8 cellular contexts compared by ENCODE assay signal in the genomic region with DNA sequence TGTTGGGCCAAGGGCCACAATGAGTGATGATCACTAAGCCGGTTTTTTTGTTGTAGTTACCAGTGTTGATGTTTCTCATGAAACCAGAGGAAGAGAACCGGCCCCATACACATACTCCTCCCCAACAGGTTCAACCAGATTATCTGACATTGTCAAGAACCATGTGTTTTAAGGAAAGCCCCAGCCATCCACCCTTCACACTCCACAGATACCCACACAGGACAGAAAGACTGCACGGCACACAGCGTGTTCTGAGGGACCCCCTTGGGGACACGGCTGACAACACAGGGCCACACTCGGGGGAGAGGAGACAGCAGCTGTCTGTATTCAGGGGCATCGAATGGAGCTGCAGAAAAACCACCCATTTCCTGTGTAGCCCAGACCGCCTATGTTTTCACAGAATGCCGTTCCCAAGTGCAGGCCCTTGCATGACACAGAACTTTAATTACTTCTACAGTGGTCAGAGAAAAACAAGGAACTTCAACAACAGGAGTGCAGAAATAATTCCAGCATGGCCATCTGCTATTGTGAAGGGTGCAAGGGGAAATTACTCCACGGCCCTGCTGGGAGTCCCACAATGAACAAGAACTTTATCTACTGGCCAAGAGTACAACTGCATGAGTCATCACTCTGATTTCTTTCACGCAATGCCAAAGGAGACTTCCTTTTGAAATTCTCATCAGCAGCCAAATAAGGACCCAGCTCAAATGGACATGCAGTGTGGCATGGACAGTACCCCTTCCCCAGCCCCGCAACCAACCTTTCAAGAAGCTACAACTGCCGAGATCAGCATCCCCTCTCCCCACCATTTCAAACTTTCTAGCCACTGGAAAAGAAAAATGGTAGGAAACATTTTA. TPM values are rescaled to one million over a fixed set of nuclear protein-coding genes. Genes with fewer than 3 reads are reported as not detected.
DNase-seq lines count a peak whose midpoint lies in the region; ATAC-seq and TF ChIP-seq lines count a peak whose summit lies in the region.

No MANE protein-coding gene starts in this region.

- H3K9ac ChIP-seq in GM23248 (peak overlapping the region; percentile 100), muscle layer of colon (ENCODE audit: low read length) (peak overlapping the region; percentile 100)

- H4K20me1 ChIP-seq in GM23248 (ENCODE audit: insufficient read depth), result 0 out of 2 replicates have a peak, but pooled peaks cover 3% of the 10 kb centered on the region

- peaks cover 53% of the 10 kb centered on the region for H3K4me1 ChIP-seq in CD4-positive, CD25-positive, alpha-beta regulatory T cell (ENCODE audit: control insufficient read depth, insufficient read depth, low read length, poor library complexity, severe bottlenecking)
- peaks cover 28% of the 10 kb centered on the region for H3K4me1 ChIP-seq in GM23248 (ENCODE audit: insufficient read depth)
- peaks cover 42% of the 10 kb centered on the region for H3K4me1 ChIP-seq in muscle layer of colon (ENCODE audit: insufficient read depth, low read length)
- H3K4me1 ChIP-seq in transverse colon, result peaks cover 5 to 54% (median 52%) of the 10 kb centered on the region in 4 donors

- TF ChIP-seq CTCF in fibroblast of mammary gland (conservative IDR thresholded peaks at IDR 0.05; ENCODE audit: control insufficient read depth, insufficient read depth, low read depth, low read length) (no peak), transverse colon (IDR thresholded peaks at IDR 0.05) (peak in 1 of 5 experiments; percentile 23)

- peak; percentile 82 for TF ChIP-seq POLR2A in transverse colon (IDR thresholded peaks at IDR 0.05)

- peaks cover 73% of the 10 kb centered on the region for H3K79me2 ChIP-seq in GM23248 (ENCODE audit: insufficient read depth)

- H3K27me3 ChIP-seq in CD4-positive, CD25-positive, alpha-beta regulatory T cell (ENCODE audit: control insufficient read depth, insufficient read depth, low read length), result no peaks in the 10 kb centered on the region
- no peaks in the 10 kb centered on the region for H3K27me3 ChIP-seq in GM23248 (replicated peaks; ENCODE audit: insufficient read depth)
- no peaks in the 10 kb centered on the region for H3K27me3 ChIP-seq in muscle layer of colon (ENCODE audit: control insufficient read depth in 1 of 2, insufficient read depth in 2 of 2, low read length in 2 of 2)
- H3K27me3 ChIP-seq in transverse colon, result no peaks in the 10 kb centered on the region

- H3K9me2 ChIP-seq in GM23248 (ENCODE audit: insufficient read depth), result no peaks in the 10 kb centered on the region

- intact Hi-C loops in transverse colon (cut with DNase I; ENCODE audit: low total_unique reads), result loop anchor here (2.0 to 10.0 kb wide), 3 partner anchors 152 to 988 kb away; no protein-coding TSS in a partner anchor

- 1 to 2% methylated on average over 13 of the region's 13 CpGs for WGBS in GM23248 (ENCODE audit: low coverage in 1 of 2, low lambda C conversion rate in 2 of 2, missing lambda C conversion rate in 2 of 2), 2 experiments
- 5 to 13% methylated on average over 6 to 13 of the region's 13 CpGs for WGBS in transverse colon (ENCODE audit: low coverage in 1 of 2), 2 donors

- no peaks in the 10 kb centered on the region for H3K9me3 ChIP-seq in CD4-positive, CD25-positive, alpha-beta regulatory T cell (ENCODE audit: control insufficient read depth in 2 of 2, low read length in 2 of 2)
- H3K9me3 ChIP-seq in GM23248 (ENCODE audit: low read depth), result no peaks in the 10 kb centered on the region
- no peaks in the 10 kb centered on the region for H3K9me3 ChIP-seq in muscle layer of colon (ENCODE audit: low read length)
- no peaks in the 10 kb centered on the region for H3K9me3 ChIP-seq in transverse colon

- peak; percentile 39 for TF ChIP-seq EP300 in transverse colon (IDR thresholded peaks at IDR 0.05; ENCODE audit: low read depth)

- H3K36me3 Mint-ChIP-seq in CD4-positive, CD25-positive, alpha-beta regulatory T cell, result peaks cover 58% of the 10 kb centered on the region
- H3K36me3 Mint-ChIP-seq in activated T-helper 17 cell treated with anti-CD3 and anti-CD28 coated beads, Interleukin-2, amount 50 U/mL, for 72 hours (ENCODE audit: low read depth), result peaks cover 94% of the 10 kb centered on the region

- H3K9me3 Mint-ChIP-seq in CD4-positive, CD25-positive, alpha-beta regulatory T cell, result peaks cover 0 to 5% (median 0%) of the 10 kb centered on the region in 7 donors
- no peaks in the 10 kb centered on the region for H3K9me3 Mint-ChIP-seq in activated T-helper 17 cell treated with anti-CD3 and anti-CD28 coated beads, Interleukin-2, amount 50 U/mL, for 72 hours

- peak overlapping the region; percentile 98 for H3K27ac ChIP-seq in CD4-positive, CD25-positive, alpha-beta regulatory T cell (ENCODE audit: insufficient read depth, low read length, poor library complexity, severe bottlenecking)
- H3K27ac ChIP-seq in GM23248 (peak overlapping the region; percentile 100), muscle layer of colon (ENCODE audit: low read depth, low read length) (peak overlapping the region; percentile 99), transverse colon (peak overlapping the region; percentile 99 to 100 (median 100))

- peaks cover 17 to 60% (median 30%) of the 10 kb centered on the region in 4 donors for H3K4me1 Mint-ChIP-seq in CD4-positive, CD25-positive, alpha-beta regulatory T cell
- peaks cover 42% of the 10 kb centered on the region for H3K4me1 Mint-ChIP-seq in activated T-helper 17 cell treated with anti-CD3 and anti-CD28 coated beads, Interleukin-2, amount 50 U/mL, for 72 hours

- H3K4me2 ChIP-seq in GM23248 (ENCODE audit: unreplicated experiment), result peak overlapping the region; percentile 94

- H2AFZ ChIP-seq in GM23248, result no peak overlapping the region

- H3K27ac Mint-ChIP-seq in CD4-positive, CD25-positive, alpha-beta regulatory T cell, result peak overlapping the region; percentile 98 to 99 (median 99)
- H3K27ac Mint-ChIP-seq in activated T-helper 17 cell treated with anti-CD3 and anti-CD28 coated beads, Interleukin-2, amount 50 U/mL, for 72 hours, result peak overlapping the region; percentile 100

- peaks cover 83% of the 10 kb centered on the region for H3F3A ChIP-seq in GM23248 (ENCODE audit: insufficient read depth)

- H3K4me3 Mint-ChIP-seq in CD4-positive, CD25-positive, alpha-beta regulatory T cell, result peak overlapping the region; percentile 91 to 97 (median 94)
- peak overlapping the region; percentile 98 for H3K4me3 Mint-ChIP-seq in activated T-helper 17 cell treated with anti-CD3 and anti-CD28 coated beads, Interleukin-2, amount 50 U/mL, for 72 hours

- peak; percentile 58 to 76 (median 74) for DNase-seq in CD4-positive, CD25-positive, alpha-beta regulatory T cell
- peak; percentile 94 for DNase-seq in GM23248
- DNase-seq in NOMO-1 (lab: John Stamatoyannopoulos, UW; ENCODE audit: unreplicated experiment in 2 of 2), result peak; percentile 86 to 89
- peak; percentile 91 for DNase-seq in fibroblast of mammary gland (ENCODE audit: low read depth)
- DNase-seq in transverse colon, result peak; percentile 64

- in situ Hi-C loops in GM23248 (cut with MboI), result loop anchor here (10.0 to 25.0 kb wide), 2 partner anchors 462 to 980 kb away; no protein-coding TSS in a partner anchor
- in situ Hi-C loops in transverse colon (cut with MboI; ENCODE audit: low pct_ligation_motif_present in 1 of 4, low pct_unique_long_range_greater_than_20kb in 1 of 4, low sequenced_read_pairs in 3 of 4), result loop anchor here in 3 of 4 donors (10.0 to 25.0 kb wide), 5 partner anchors 72 to 880 kb away; no protein-coding TSS in a partner anchor

- peak overlapping the region; percentile 100 for H3K4me3 ChIP-seq in CD4-positive, CD25-positive, alpha-beta regulatory T cell (ENCODE audit: low read depth, low read length)
- H3K4me3 ChIP-seq in GM23248, result peak overlapping the region; percentile 98
- peak overlapping the region; percentile 89 for H3K4me3 ChIP-seq in fibroblast of mammary gland (ENCODE audit: control insufficient read depth, low read depth, low read length)
- peak overlapping the region; percentile 96 to 100 for H3K4me3 ChIP-seq in muscle layer of colon (ENCODE audit: low read depth in 1 of 2, low read length in 2 of 2)
- H3K4me3 ChIP-seq in transverse colon, result peak overlapping the region; percentile 77 to 98 (median 98)

- H3K36me3 ChIP-seq in CD4-positive, CD25-positive, alpha-beta regulatory T cell (ENCODE audit: control insufficient read depth, insufficient read depth, low read length), result peaks cover 55% of the 10 kb centered on the region
- H3K36me3 ChIP-seq in GM23248 (ENCODE audit: low read depth) (peaks cover 63% of the 10 kb centered on the region), muscle layer of colon (ENCODE audit: insufficient read depth, low read length) (peaks cover 42% of the 10 kb centered on the region), transverse colon (peaks cover 0 to 42% (median 20%) of the 10 kb centered on the region in 4 donors)

- H3K27me3 Mint-ChIP-seq in CD4-positive, CD25-positive, alpha-beta regulatory T cell, result peaks cover 6% of the 10 kb centered on the region
- no peaks in the 10 kb centered on the region for H3K27me3 Mint-ChIP-seq in activated T-helper 17 cell treated with anti-CD3 and anti-CD28 coated beads, Interleukin-2, amount 50 U/mL, for 72 hours

- peak; percentile 6 to 10 for ATAC-seq in CD4-positive, CD25-positive, alpha-beta regulatory T cell (ENCODE audit: low read depth in 2 of 2)
- ATAC-seq in activated T-helper 17 cell treated with anti-CD3 and anti-CD28 coated beads, Interleukin-2, amount 50 U/mL, for 72 hours (replicated peaks), result peak; percentile 27
- ATAC-seq in GM19397 (IDR thresholded peaks at IDR 0.05; ENCODE audit: unreplicated experiment), result no peak

RNA-seq across cellular contexts. Expression of a gene that starts 2.3 kb away (rescaled TPM):
- total RNA-seq in CD4-positive, CD25-positive, alpha-beta regulatory T cell, result 1,887 TPM
- polyA plus RNA-seq in CD4-positive, CD25-positive, alpha-beta regulatory T cell, result 100 to 1,000 TPM; 630 to 812 (median 656) TPM
- total RNA-seq in GM23248 (2014; rRNA removed; shearing (Covaris generic)), result 49.8 and 58.9 TPM in 2 replicates
- polyA plus RNA-seq in GM23248 (2016; fragmentation: Nextera tagmentation; extraction: Ambion mirVana), result 264 and 279 TPM in 2 replicates
- 100 to 1,000 TPM; 163 to 201 TPM for total RNA-seq in activated T-helper 17 cell treated with anti-CD3 and anti-CD28 coated beads, Interleukin-2, amount 50 U/mL, for 72 hours
- total RNA-seq in transverse colon, result 100 to 1,000 TPM; 140 to 304 (median 291) TPM
